Comparison of ENCODE assay signal across 14 cellular contexts in genomic region chr7:91083855-91084644, GRCh38.
DNase-seq lines count a peak whose midpoint lies in the region; ATAC-seq, FAIRE-seq and TF ChIP-seq lines count a peak whose summit lies in the region.
"Had no signal": no experiment of that assay in that cellular context is flagged by ENCODE, and none has a peak within 500 bp of the region (broad histone marks: within the 10 kb centered on the region; RNA-seq: fewer than 3 reads in every experiment).

No MANE protein-coding gene starts in this region.

- no peaks in the 10 kb centered on the region for H3K27me3 Mint-ChIP-seq in activated B cell treated with CpG ODN at 0.5 μM for 24 hours
- no peaks in the 10 kb centered on the region for H3K27me3 Mint-ChIP-seq in WTC11 (ENCODE audit: low read depth)

- H3K36me3 Mint-ChIP-seq in activated B cell treated with CpG ODN at 0.5 μM for 24 hours (ENCODE audit: low read depth) (peaks cover 27% of the 10 kb centered on the region), WTC11 (no peaks in the 10 kb centered on the region)

- CTCF ChIA-PET in activated B cell treated with CpG ODN at 0.5 μM for 24 hours (lab: Charles Lee) (no interaction called here), WTC11 (lab: Charles Lee) (no interaction called here)

- H3K4me1 Mint-ChIP-seq in activated B cell treated with CpG ODN at 0.5 μM for 24 hours, result peaks cover 16% of the 10 kb centered on the region
- H3K4me1 Mint-ChIP-seq in WTC11, result peaks cover 15% of the 10 kb centered on the region

- H3K4me1 ChIP-seq in right cardiac atrium (ENCODE audit: control insufficient read depth, insufficient read depth, low read length) (peaks cover 4% of the 10 kb centered on the region), aorta (ENCODE audit: control insufficient read depth in 1 of 2, insufficient read depth in 2 of 2, low read length in 2 of 2) (no peaks in the 10 kb centered on the region)

- no peaks in the 10 kb centered on the region for H3K9me3 Mint-ChIP-seq in activated B cell treated with CpG ODN at 0.5 μM for 24 hours
- no peaks in the 10 kb centered on the region for H3K9me3 Mint-ChIP-seq in WTC11

- H3K9me3 ChIP-seq in right cardiac atrium (ENCODE audit: control insufficient read depth, low read length), result no peaks in the 10 kb centered on the region
- H3K9me3 ChIP-seq in aorta (ENCODE audit: control insufficient read depth, low read length), result no peaks in the 10 kb centered on the region
- H3K9me3 ChIP-seq: BLaER1 had no signal

- TF ChIP-seq CTCF in activated B cell treated with CpG ODN at 0.5 μM for 24 hours (IDR thresholded peaks at IDR 0.05) (no peak), WTC11 (IDR thresholded peaks at IDR 0.05) (no peak)

- no peaks in the 10 kb centered on the region for H3K27me3 ChIP-seq in right cardiac atrium (ENCODE audit: control insufficient read depth, insufficient read depth)
- H3K27me3 ChIP-seq in aorta (ENCODE audit: control insufficient read depth in 1 of 2, insufficient read depth in 2 of 2, low read length in 1 of 2), result no peaks in the 10 kb centered on the region
- H3K27me3 ChIP-seq: BLaER1 had no signal

- no peak for FAIRE-seq in GM12892 (lab: Jason Lieb, UNC)
- FAIRE-seq: GM19239 had no signal

- peak; percentile 19 for DNase-seq in stimulated activated CD4-positive, alpha-beta T cell treated with anti-CD3 and anti-CD28 coated beads, Interleukin-15, amount 100 ng/mL, for 24 hours
- no peak for DNase-seq in stimulated activated CD4-positive, alpha-beta T cell treated with anti-CD3 and anti-CD28 coated beads, Interleukin-4, amount 100 ng/mL, for 1 hour
- no peak for DNase-seq in activated B cell treated with CpG ODN at 0.5 μM for 24 hours
- peak; percentile 63 to 87 (median 84) for DNase-seq in right cardiac atrium
- peak; percentile 80 to 81 for DNase-seq in aorta
- no peak for DNase-seq in SW480 (ENCODE audit: low spot score)
- no peak for DNase-seq in GM12892 (ENCODE audit: insufficient read length)
- DNase-seq in WTC11 (ENCODE audit: low spot score), result no peak
- DNase-seq: glutamatergic neuron, mammary epithelial cell, OCI-M1, retina had no signal

- H3K27ac ChIP-seq in right cardiac atrium (ENCODE audit: low read length) (peak overlapping the region; percentile 66), aorta (ENCODE audit: low read depth in 1 of 2, low read length in 2 of 2) (peak overlapping the region; percentile 9 to 12)
- H3K27ac ChIP-seq: BLaER1 had no signal

- H3K27ac Mint-ChIP-seq in activated B cell treated with CpG ODN at 0.5 μM for 24 hours, result peak overlapping the region; percentile 30
- H3K27ac Mint-ChIP-seq in WTC11, result no peak overlapping the region

- no peak for TF ChIP-seq POLR2A in GM12892 (IDR thresholded peaks at IDR 0.05; ENCODE audit: low read depth, low read length)

- POLR2A ChIA-PET in activated B cell treated with CpG ODN at 0.5 μM for 24 hours (lab: Charles Lee) (no interaction called here), WTC11 (lab: Charles Lee) (no interaction called here)

- H3K4me3 ChIP-seq in right cardiac atrium (ENCODE audit: low read length) (no peak overlapping the region), aorta (ENCODE audit: low read length in 2 of 2) (no peak overlapping the region)
- H3K4me3 ChIP-seq: BLaER1 had no signal

- 37% methylated on average over 3 of the region's 3 CpGs for whole genome bisulfite sequencing in right cardiac atrium
- 32 to 52% methylated on average over 3 of the region's 3 CpGs for WGBS in aorta, 2 donors

- no peaks in the 10 kb centered on the region for H3K36me3 ChIP-seq in aorta (ENCODE audit: control insufficient read depth in 1 of 2, insufficient read depth in 2 of 2, low read length in 1 of 2)

- H3K4me3 Mint-ChIP-seq in activated B cell treated with CpG ODN at 0.5 μM for 24 hours, result no peak overlapping the region
- no peak overlapping the region for H3K4me3 Mint-ChIP-seq in WTC11

- no peak for ATAC-seq in activated B cell treated with CpG ODN at 0.5 μM for 24 hours (ENCODE audit: low read depth)
- ATAC-seq in right cardiac atrium, result peak; percentile 93 to 94
- peak; percentile 65 for ATAC-seq in aorta (ENCODE audit: low FRiP score)
- ATAC-seq in WTC11, result no peak

- intact Hi-C loops in activated B cell treated with CpG ODN at 0.5 μM for 24 hours (cut with micrococcal nuclease) (loop anchor here (1.0 to 10.0 kb wide), 2 partner anchors 341 to 700 kb away; no protein-coding TSS in a partner anchor), right cardiac atrium (cut with DNase I) (loop anchor here (10.0 kb wide), 3 partner anchors 181 to 701 kb away; partner anchors contain the start of gene FZD1 (in 2 of the 4)), aorta (cut with DNase I) (loop anchor here (5.0 to 10.0 kb wide), 4 partner anchors 181 to 798 kb away; partner anchors contain the start of genes FZD1 (in 1 of the 2) and MTERF1 (in 1 of the 2))

TF ChIP-seq in WTC11, 78 proteins besides CTCF, POLR2A, EP300 and RAD21:
- TF ChIP-seq MYBL2 (CRISPR knock-in tag; IDR thresholded peaks at IDR 0.05) (no peak), ZBTB21 (CRISPR knock-in tag; IDR thresholded peaks at IDR 0.05; ENCODE audit: borderline replicate concordance) (no peak), MLX (CRISPR knock-in tag; IDR thresholded peaks at IDR 0.05) (no peak), ZMAT4 (CRISPR knock-in tag; IDR thresholded peaks at IDR 0.05) (no peak), ZNF423 (CRISPR knock-in tag; IDR thresholded peaks at IDR 0.05) (no peak), EMX1 (CRISPR knock-in tag; IDR thresholded peaks at IDR 0.05) (no peak), E2F1 (CRISPR knock-in tag; IDR thresholded peaks at IDR 0.05) (no peak), NR3C1 (CRISPR knock-in tag; conservative IDR thresholded peaks at IDR 0.05; ENCODE audit: low read depth) (no peak), TCF7 (CRISPR knock-in tag; IDR thresholded peaks at IDR 0.05; ENCODE audit: low read depth) (no peak), SMAD4 (CRISPR knock-in tag; IDR thresholded peaks at IDR 0.05) (no peak), ATF1 (CRISPR knock-in tag; IDR thresholded peaks at IDR 0.05) (no peak), PRRX2 (CRISPR knock-in tag; IDR thresholded peaks at IDR 0.05) (no peak), ZNF317 (CRISPR knock-in tag; IDR thresholded peaks at IDR 0.05; ENCODE audit: borderline replicate concordance, low read depth) (no peak), FOXP1 (CRISPR knock-in tag; IDR thresholded peaks at IDR 0.05; ENCODE audit: borderline replicate concordance) (no peak), CREB1 (CRISPR knock-in tag; IDR thresholded peaks at IDR 0.05) (no peak)
- TF ChIP-seq, protein P1, sequence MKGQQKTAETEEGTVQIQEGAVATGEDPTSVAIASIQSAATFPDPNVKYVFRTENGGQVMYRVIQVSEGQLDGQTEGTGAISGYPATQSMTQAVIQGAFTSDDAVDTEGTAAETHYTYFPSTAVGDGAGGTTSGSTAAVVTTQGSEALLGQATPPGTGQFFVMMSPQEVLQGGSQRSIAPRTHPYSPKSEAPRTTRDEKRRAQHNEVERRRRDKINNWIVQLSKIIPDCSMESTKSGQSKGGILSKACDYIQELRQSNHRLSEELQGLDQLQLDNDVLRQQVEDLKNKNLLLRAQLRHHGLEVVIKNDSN (CRISPR knock-in tag; IDR thresholded peaks at IDR 0.05), result no peak

Comparison
In these comparisons a context has a peak if more than half of its experiments do, and no peak if none do; other contexts are left out.
1. DNase-seq: peak in stimulated activated CD4-positive, alpha-beta T cell treated with anti-CD3 and anti-CD28 coated beads, Interleukin-15, amount 100 ng/mL, for 24 hours (single experiment), right cardiac atrium (3 of 3) and aorta (2 of 2); none in stimulated activated CD4-positive, alpha-beta T cell treated with anti-CD3 and anti-CD28 coated beads, Interleukin-4, amount 100 ng/mL, for 1 hour (single experiment), activated B cell treated with CpG ODN at 0.5 μM for 24 hours (single experiment), SW480 (single experiment), GM12892 (single experiment) and WTC11 (single experiment).
2. ATAC-seq: peak in right cardiac atrium (2 of 2) and aorta (single experiment); none in activated B cell treated with CpG ODN at 0.5 μM for 24 hours (single experiment) and WTC11 (single experiment).